Comparison of ENCODE assay signal across 12 cellular contexts in genomic region chr7:73894851-73895441, GRCh38. TPM values are rescaled to one million over a fixed set of nuclear protein-coding genes. Genes with fewer than 3 reads are reported as not detected.
DNase-seq lines count a peak whose midpoint lies in the region; ATAC-seq and TF ChIP-seq lines count a peak whose summit lies in the region.
"Had no signal": no experiment of that assay in that cellular context is flagged by ENCODE, and none has a peak within 500 bp of the region (broad histone marks: within the 10 kb centered on the region; RNA-seq: fewer than 3 reads in every experiment).

No MANE protein-coding gene starts in this region.

- intact Hi-C loops in ascending aorta (cut with DNase I), result loop anchor here (1.0 to 2.0 kb wide), 2 partner anchors 104 to 132 kb away; no protein-coding TSS in a partner anchor

- no peak overlapping the region for H3K4me3 ChIP-seq in ascending aorta
- no peak overlapping the region for H3K4me3 ChIP-seq in right atrium auricular region
- H3K4me3 ChIP-seq in skeletal muscle cell (ENCODE audit: low read depth, low read length), result no peak overlapping the region

- peak in 2 of 3 experiments; percentile 25 to 42 for TF ChIP-seq CTCF in ascending aorta (IDR thresholded peaks at IDR 0.05)
- peak in 1 of 2 donors; percentile 12 for TF ChIP-seq CTCF in right atrium auricular region (IDR thresholded peaks at IDR 0.05)

- H3K27me3 ChIP-seq in ascending aorta (no peaks in the 10 kb centered on the region), right atrium auricular region (no peaks in the 10 kb centered on the region)

- H3K9me3 ChIP-seq in ascending aorta, result no peaks in the 10 kb centered on the region
- H3K9me3 ChIP-seq in right atrium auricular region, result peaks cover 0 to 22% of the 10 kb centered on the region in 2 donors

- no peak for ATAC-seq in GM21423 (IDR thresholded peaks at IDR 0.05; ENCODE audit: unreplicated experiment)
- ATAC-seq: activated CD8-positive, alpha-beta T cell treated with anti-CD3 and anti-CD28 coated beads for 36 hours had no signal

- H3K36me3 ChIP-seq in ascending aorta (no peaks in the 10 kb centered on the region), right atrium auricular region (no peaks in the 10 kb centered on the region)

- H3K4me1 ChIP-seq in ascending aorta (peaks cover 21 to 51% of the 10 kb centered on the region in 2 donors), right atrium auricular region (peaks cover 0 to 46% of the 10 kb centered on the region in 2 donors)

- DNase-seq in GM04504 (ENCODE audit: low read depth) (peak; percentile 98), ascending aorta (ENCODE audit: low spot score in 2 of 2) (peak; percentile 92 to 99), right atrium auricular region (ENCODE audit: low spot score) (peak; percentile 94), skeletal muscle cell (ENCODE audit: low read depth) (peak; percentile 88), CD1c-positive myeloid dendritic cell (ENCODE audit: extremely low spot score) (no peak), Kasumi-1 (lab: John Stamatoyannopoulos, UW) (no peak)
- DNase-seq in central memory CD4-positive, alpha-beta T cell, result no peak
- DNase-seq: activated CD8-positive, alpha-beta T cell treated with anti-CD3 and anti-CD28 coated beads for 36 hours; DMS79 treated with DMSO at 0.1 percent for 48 hours; effector CD8-positive, alpha-beta T cell had no signal

- peak overlapping the region; percentile 97 for H3K27ac ChIP-seq in ascending aorta
- H3K27ac ChIP-seq in right atrium auricular region, result peak overlapping the region; percentile 5 to 69

RNA-seq across cellular contexts. Expression of gene TMEM270, which starts 34.0 kb away (rescaled TPM):
- not detected for total RNA-seq in ascending aorta
- not detected for total RNA-seq in right atrium auricular region
- total RNA-seq: activated CD8-positive, alpha-beta T cell treated with anti-CD3 and anti-CD28 coated beads for 36 hours; natural killer cell treated with Interleukin-12 subunit alpha and Interleukin-12 subunit beta and Interleukin-15 and Interleukin-18, amount 100 ng/mL, for 72 hours had no signal

RNA-seq across cellular contexts. Expression of gene METTL27, which starts 52.6 kb away (rescaled TPM):
- total RNA-seq in ascending aorta (not detected), right atrium auricular region (under 1 TPM in 1 of 2 donors, not detected in 1; 0.39 TPM)
- total RNA-seq: activated CD8-positive, alpha-beta T cell treated with anti-CD3 and anti-CD28 coated beads for 36 hours; natural killer cell treated with Interleukin-12 subunit alpha and Interleukin-12 subunit beta and Interleukin-15 and Interleukin-18, amount 100 ng/mL, for 72 hours had no signal

Comparison
In these comparisons a context has a peak if more than half of its experiments do, and no peak if none do; other contexts are left out.
1. DNase-seq: peak in GM04504 (single experiment), ascending aorta (2 of 2), right atrium auricular region (single experiment) and skeletal muscle cell (single experiment); none in CD1c-positive myeloid dendritic cell (single experiment), central memory CD4-positive, alpha-beta T cell (single experiment) and Kasumi-1 (0 of 2).